14 cellular contexts compared by ENCODE assay signal in the genomic region with DNA sequence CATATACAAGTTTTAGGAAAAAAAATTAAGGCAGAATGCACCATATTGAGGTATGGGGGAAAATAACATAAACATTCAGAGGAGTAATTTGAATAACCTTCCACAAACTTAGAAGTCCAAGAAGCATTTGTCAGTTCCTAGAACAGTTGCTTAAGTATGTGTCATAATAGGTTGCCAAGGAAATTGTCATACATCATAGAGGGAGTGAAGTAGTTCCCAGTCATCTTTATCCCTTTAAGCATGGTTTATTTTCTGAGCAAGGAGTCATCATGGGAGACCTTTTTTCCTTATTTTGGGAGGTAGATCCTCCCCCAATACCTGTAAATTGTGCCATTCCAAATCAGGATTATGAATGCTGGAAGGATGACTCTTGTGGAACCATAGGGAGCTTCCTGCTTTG. TPM values are rescaled to one million over a fixed set of nuclear protein-coding genes. Genes with fewer than 3 reads are reported as not detected.
A peak's percentile ranks its signal among the peaks of the same experiment; 100 is the strongest.
DNase-seq lines count a peak whose midpoint lies in the region; TF ChIP-seq lines count a peak whose summit lies in the region.
"Had no signal": no experiment of that assay in that cellular context is flagged by ENCODE, and none has a peak within 500 bp of the region (broad histone marks: within the 10 kb centered on the region; RNA-seq: fewer than 3 reads in every experiment).

A gene with protein sequence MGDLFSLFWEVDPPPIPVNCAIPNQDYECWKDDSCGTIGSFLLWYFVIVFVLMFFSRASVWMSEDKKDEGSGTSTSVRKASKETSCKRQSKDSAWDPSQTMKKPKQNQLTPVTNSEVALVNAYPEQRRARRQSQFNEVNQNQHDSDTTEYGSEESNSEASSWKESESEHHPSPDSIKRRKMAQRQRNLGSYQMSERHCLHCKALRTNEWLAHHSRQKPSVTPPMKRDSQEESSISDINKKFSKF (plus strand): TSS at position 219 of the 400 bp plus-strand sequence. CDS start 51 bp downstream, at position 270.

- no peak within 1 kb of the TSS for H3K27ac ChIP-seq in neural progenitor cell
- H3K27ac ChIP-seq in vagina = no peak within 1 kb of the TSS
- H3K27ac ChIP-seq: upper lobe of right lung had no signal

- H3K4me3 Mint-ChIP-seq in neural progenitor cell = peak within 1 kb of the TSS; percentile 57
- H3K4me3 Mint-ChIP-seq: activated B cell treated with CpG ODN at 0.5 μM for 24 hours; activated naive CD8-positive, alpha-beta T cell treated with anti-CD3 and anti-CD28 coated beads for 36 hours had no signal

- DNase-seq in ELR (ENCODE audit: low read depth) = peak; percentile 85
- DNase-seq in NCI-H226 = peak; percentile 74
- DNase-seq in dermis blood vessel endothelial cell = peak; percentile 11
- no peak for DNase-seq in neural progenitor cell (ENCODE audit: low spot score)
- DNase-seq in vagina (ENCODE audit: extremely low spot score in 2 of 2) = no peak
- no peak for DNase-seq in cortex of kidney (lab: John Stamatoyannopoulos, UW)
- no peak for DNase-seq in NCI-H524 (lab: John Stamatoyannopoulos, UW)
- DNase-seq in DMS114 treated with DMSO at 0.1 percent for 48 hours (lab: John Stamatoyannopoulos, UW; ENCODE audit: unreplicated experiment) = no peak
- DNase-seq: activated B cell treated with CpG ODN at 0.5 μM for 24 hours; activated naive CD8-positive, alpha-beta T cell treated with anti-CD3 and anti-CD28 coated beads for 36 hours; DMS79 treated with DMSO at 0.1 percent for 48 hours; upper lobe of right lung had no signal

- H3K4me3 ChIP-seq in neural progenitor cell (no peak within 1 kb of the TSS), vagina (no peak within 1 kb of the TSS)
- H3K4me3 ChIP-seq: upper lobe of right lung had no signal

- H3K4me1 Mint-ChIP-seq in neural progenitor cell = peaks cover 37% of the 10 kb centered on the region

- no peak within 1 kb of the TSS for H2AFZ ChIP-seq in neural progenitor cell (replicated peaks)

- intact Hi-C loops in vagina (cut with DNase I) = no loop called here

- H3K36me3 Mint-ChIP-seq in neural progenitor cell = peaks cover 6% of the 10 kb centered on the region

- H4K20me1 ChIP-seq in neural progenitor cell (ENCODE audit: low read depth) = no peaks in the 10 kb centered on the region

- H3K79me2 ChIP-seq in neural progenitor cell (ENCODE audit: low read depth) = peaks cover 24% of the 10 kb centered on the region

- peaks cover 11% of the 10 kb centered on the region for H3K36me3 ChIP-seq in neural progenitor cell
- H3K36me3 ChIP-seq in vagina = peaks cover 0 to 7% of the 10 kb centered on the region in 2 donors

- no peaks in the 10 kb centered on the region for H3K27me3 ChIP-seq in neural progenitor cell
- no peaks in the 10 kb centered on the region for H3K27me3 ChIP-seq in vagina
- H3K27me3 ChIP-seq: upper lobe of right lung had no signal

- no peaks in the 10 kb centered on the region for H3K9me3 Mint-ChIP-seq in neural progenitor cell
- H3K9me3 Mint-ChIP-seq: activated B cell treated with CpG ODN at 0.5 μM for 24 hours; activated naive CD8-positive, alpha-beta T cell treated with anti-CD3 and anti-CD28 coated beads for 36 hours had no signal

- H3F3A ChIP-seq in neural progenitor cell (ENCODE audit: low read depth) = peaks cover 8% of the 10 kb centered on the region

- H3K4me1 ChIP-seq in neural progenitor cell (peaks cover 17% of the 10 kb centered on the region), vagina (peaks cover 11% of the 10 kb centered on the region)

- TF ChIP-seq POLR2A in vagina (IDR thresholded peaks at IDR 0.05) = no peak

- no peak within 1 kb of the TSS for H3K9ac ChIP-seq in neural progenitor cell

- H3K27ac Mint-ChIP-seq in neural progenitor cell = peak within 1 kb of the TSS; percentile 79
- H3K27ac Mint-ChIP-seq: activated B cell treated with CpG ODN at 0.5 μM for 24 hours; activated naive CD8-positive, alpha-beta T cell treated with anti-CD3 and anti-CD28 coated beads for 36 hours had no signal

- H3K4me2 ChIP-seq in neural progenitor cell = no peak within 1 kb of the TSS

- H3K27me3 Mint-ChIP-seq in neural progenitor cell (ENCODE audit: insufficient read depth, low read depth) = peaks cover 5% of the 10 kb centered on the region

- H3K9me3 ChIP-seq in neural progenitor cell (ENCODE audit: low read depth) (no peaks in the 10 kb centered on the region), vagina (no peaks in the 10 kb centered on the region)
- H3K9me3 ChIP-seq: upper lobe of right lung had no signal

- no peak for TF ChIP-seq CTCF in neural progenitor cell (IDR thresholded peaks at IDR 0.05)
- TF ChIP-seq CTCF in vagina (IDR thresholded peaks at IDR 0.05) = no peak

RNA-seq across cellular contexts. Expression of the gene that starts here (rescaled TPM):
- total RNA-seq in dermis blood vessel endothelial cell = not detected in 2 replicates
- not detected in 2 replicates for total RNA-seq in neural progenitor cell (ENCODE audit: low replicate concordance)
- not detected for total RNA-seq in vagina
- total RNA-seq: activated B cell treated with CpG ODN at 0.5 μM for 24 hours; activated naive CD8-positive, alpha-beta T cell treated with anti-CD3 and anti-CD28 coated beads for 36 hours; kidney epithelial cell; pulmonary artery endothelial cell; upper lobe of right lung had no signal

Comparison
In these comparisons a context has a peak if more than half of its experiments do, and no peak if none do; other contexts are left out.
1. Peak in DNase-seq in dermis blood vessel endothelial cell; RNA of the gene not detected or under 1 TPM.
2. DNase-seq: peak in ELR (single experiment) and NCI-H226 (single experiment); none in neural progenitor cell (single experiment), vagina (0 of 2), cortex of kidney (single experiment), NCI-H524 (0 of 2) and DMS114 treated with DMSO at 0.1 percent for 48 hours (single experiment).